22 cellular contexts compared by ENCODE assay signal in genomic region chr1:33275200-33275599, GRCh38. TPM values are rescaled to one million over a fixed set of nuclear protein-coding genes. Genes with fewer than 3 reads are reported as not detected.
"Had no signal": no experiment of that assay in that cellular context is flagged by ENCODE, and none has a peak within 500 bp of the region (broad histone marks: within the 10 kb centered on the region; RNA-seq: fewer than 3 reads in every experiment).

No MANE protein-coding gene starts in this region.

- H3K9me3 ChIP-seq: body of pancreas, pancreas, spleen, thyroid gland, uterus had no signal

- H3K27ac Mint-ChIP-seq: activated CD4-positive, alpha-beta T cell treated with anti-CD3 and anti-CD28 coated beads, Interleukin-2, amount 10 ng/mL, durations not matched to agents 7 days and 5 days; activated CD8-positive, alpha-beta T cell treated with anti-CD3 and anti-CD28 coated beads, Interleukin-2, amount 10 ng/mL, durations not matched to agents 7 days and 5 days; activated naive CD4-positive, alpha-beta T cell treated with anti-CD3 and anti-CD28 coated beads, Interleukin-2, amount 50 U/mL, for 72 hours; activated T-cell treated with anti-CD3 and anti-CD28 coated beads, Interleukin-2, amount 50 U/mL, for 24 hours; activated T-helper 2 cell treated with anti-CD3 and anti-CD28 coated beads, Interferon-gamma antibody, Interleukin-2, Interleukin-4, amounts not matched to agents 10 μg/mL and 5 μg/mL and 100 μg/mL, durations not matched to agents 14 hours and 24 hours and 36 hours had no signal

- H3K4me1 ChIP-seq: body of pancreas, pancreas, uterus had no signal

- H3K4me3 Mint-ChIP-seq: activated CD4-positive, alpha-beta T cell treated with anti-CD3 and anti-CD28 coated beads, Interleukin-2, amount 10 ng/mL, durations not matched to agents 7 days and 5 days; activated CD8-positive, alpha-beta T cell treated with anti-CD3 and anti-CD28 coated beads, Interleukin-2, amount 10 ng/mL, durations not matched to agents 7 days and 5 days; activated T-cell treated with anti-CD3 and anti-CD28 coated beads, Interleukin-2, amount 50 U/mL, for 24 hours had no signal

- H3K27ac ChIP-seq: body of pancreas, pancreas, thyroid gland, uterus had no signal

- H3K36me3 ChIP-seq: uterus had no signal

- ATAC-seq: activated CD8-positive, alpha-beta T cell treated with anti-CD3 and anti-CD28 coated beads, Interleukin-2, amount 10 ng/mL, durations not matched to agents 7 days and 5 days; activated naive CD4-positive, alpha-beta T cell treated with anti-CD3 and anti-CD28 coated beads, Interleukin-2, amount 50 U/mL, for 72 hours; body of pancreas; left ventricle myocardium superior; pancreas had no signal

- H3K36me3 Mint-ChIP-seq: activated naive CD4-positive, alpha-beta T cell treated with anti-CD3 and anti-CD28 coated beads, Interleukin-2, amount 50 U/mL, for 72 hours had no signal

- DNase-seq: activated CD4-positive, alpha-beta T cell treated with anti-CD3 and anti-CD28 coated beads, Interleukin-2, amount 10 ng/mL, durations not matched to agents 7 days and 5 days; activated CD4-positive, CD25-positive, alpha-beta regulatory T cell; activated CD8-positive, alpha-beta T cell treated with anti-CD3 and anti-CD28 coated beads, Interleukin-2, amount 10 ng/mL, durations not matched to agents 7 days and 5 days; activated T-cell treated with anti-CD3 and anti-CD28 coated beads, Interleukin-2, amount 50 U/mL, for 24 hours; amniotic stem cell; kidney glomerular epithelial cell; left ventricle myocardium superior; spleen; stimulated activated CD4-positive, alpha-beta T cell treated with anti-CD3 and anti-CD28 coated beads, Interleukin-4, amount 100 ng/mL, for 4 hours; stimulated activated naive CD4-positive, alpha-beta T cell; T-helper 2 cell; thyroid gland; uterus had no signal

- H3K4me3 ChIP-seq: body of pancreas, pancreas, spleen, thyroid gland, uterus had no signal

- H3K27me3 ChIP-seq: body of pancreas, pancreas, spleen, thyroid gland, uterus had no signal

- H3K9me3 Mint-ChIP-seq: activated CD4-positive, alpha-beta T cell treated with anti-CD3 and anti-CD28 coated beads, Interleukin-2, amount 10 ng/mL, durations not matched to agents 7 days and 5 days; activated naive CD4-positive, alpha-beta T cell treated with anti-CD3 and anti-CD28 coated beads, Interleukin-2, amount 50 U/mL, for 72 hours; activated T-cell treated with anti-CD3 and anti-CD28 coated beads, Interleukin-2, amount 50 U/mL, for 24 hours; activated T-helper 2 cell treated with anti-CD3 and anti-CD28 coated beads, Interferon-gamma antibody, Interleukin-2, Interleukin-4, amounts not matched to agents 10 μg/mL and 5 μg/mL and 100 μg/mL, durations not matched to agents 14 hours and 24 hours and 36 hours had no signal

- H3K27me3 Mint-ChIP-seq: activated CD4-positive, alpha-beta T cell treated with anti-CD3 and anti-CD28 coated beads, Interleukin-2, amount 10 ng/mL, durations not matched to agents 7 days and 5 days; activated T-cell treated with anti-CD3 and anti-CD28 coated beads, Interleukin-2, amount 50 U/mL, for 24 hours had no signal

RNA-seq across cellular contexts. Expression of gene A3GALT2, which starts 45.7 kb away (rescaled TPM):
- total RNA-seq: activated CD4-positive, alpha-beta T cell treated with anti-CD3 and anti-CD28 coated beads, Interleukin-2, amount 10 ng/mL, durations not matched to agents 7 days and 5 days; activated CD8-positive, alpha-beta T cell treated with anti-CD3 and anti-CD28 coated beads, Interleukin-2, amount 10 ng/mL, durations not matched to agents 7 days and 5 days; activated naive CD4-positive, alpha-beta T cell treated with anti-CD3 and anti-CD28 coated beads, Interleukin-2, amount 50 U/mL, for 72 hours; activated T-helper 2 cell treated with anti-CD3 and anti-CD28 coated beads, Interferon-gamma antibody, Interleukin-2, Interleukin-4, amounts not matched to agents 10 μg/mL and 5 μg/mL and 100 μg/mL, durations not matched to agents 14 hours and 24 hours and 36 hours; body of pancreas; cardiac septum; dermis microvascular lymphatic vessel endothelial cell; frontal cortex; left ventricle myocardium superior; mononuclear cell; pancreas; SK-MEL-5 had no signal
